Comparison of ENCODE assay signal across 32 cellular contexts in the genomic region with DNA sequence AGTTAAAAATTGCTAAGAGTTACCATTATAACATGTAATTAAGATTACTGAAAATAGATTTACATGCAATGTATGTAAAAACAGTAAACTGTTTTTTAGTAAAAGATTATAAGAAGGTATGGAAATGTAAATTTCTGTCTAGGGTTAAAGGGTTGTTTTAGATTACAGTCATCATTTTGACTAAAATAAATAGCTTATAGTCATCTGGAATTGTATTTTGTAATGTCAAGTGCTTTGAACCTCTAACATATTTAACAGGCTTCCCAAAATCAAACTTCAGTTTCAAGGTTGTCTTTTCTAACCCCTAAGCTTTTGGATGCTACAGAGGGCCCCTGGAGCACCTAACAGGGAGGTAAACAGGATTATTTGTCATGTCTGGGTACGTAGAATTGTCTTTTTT. TPM values are rescaled to one million over a fixed set of nuclear protein-coding genes. Genes with fewer than 3 reads are reported as not detected.
DNase-seq lines count a peak whose midpoint lies in the region; ATAC-seq, FAIRE-seq and TF ChIP-seq lines count a peak whose summit lies in the region.
"Had no signal": no experiment of that assay in that cellular context is flagged by ENCODE, and none has a peak within 500 bp of the region (broad histone marks: within the 10 kb centered on the region; RNA-seq: fewer than 3 reads in every experiment).

No MANE protein-coding gene starts in this region.

- H3K9me1 ChIP-seq in K562 (ENCODE audit: control insufficient read depth, insufficient read depth, low read length) = no peaks in the 10 kb centered on the region

- POLR2A ChIA-PET in HEK293 (lab: Yijun Ruan, JAX) (no interaction called here), K562 (lab: Yijun Ruan, JAX) (interaction anchor here (0.6 kb wide), 1 partner anchor 77 kb away, joined by 3 read pairs; no protein-coding TSS in a partner anchor)

- WGBS in K562 (ENCODE audit: insufficient coverage, low coverage, missing lambda C conversion rate) = 0% methylated on average over 1 of the region's 1 CpG

- no peaks in the 10 kb centered on the region for H4K20me1 ChIP-seq in K562 (replicated peaks; ENCODE audit: control insufficient read depth, insufficient read depth, low read length)
- H4K20me1 ChIP-seq: BLaER1; BLaER1 treated with 17β-estradiol and CSF1 and Interleukin-3, amounts not matched to agents 10 nM and 100 nM had no signal

- H3K4me2 ChIP-seq in K562 (ENCODE audit: insufficient read depth, low read length) = no peak overlapping the region
- H3K4me2 ChIP-seq: A549; BLaER1; BLaER1 treated with 17β-estradiol and CSF1 and Interleukin-3, amounts not matched to agents 10 nM and 100 nM had no signal

- no peaks in the 10 kb centered on the region for H3K36me3 ChIP-seq in HEK293 (ENCODE audit: control insufficient read depth in 2 of 2, insufficient read depth in 1 of 2, low read length in 2 of 2)
- no peaks in the 10 kb centered on the region for H3K36me3 ChIP-seq in K562 (ENCODE audit: control insufficient read depth, insufficient read depth, low read length)
- H3K36me3 ChIP-seq: BE2C, BLaER1 had no signal

- no peaks in the 10 kb centered on the region for H3K27me3 ChIP-seq in K562 (ENCODE audit: control insufficient read depth in 2 of 2, insufficient read depth in 2 of 2, low read length in 2 of 2)
- H3K27me3 ChIP-seq: BE2C; BLaER1; BLaER1 treated with 17β-estradiol and CSF1 and Interleukin-3, amounts not matched to agents 10 nM and 100 nM had no signal

- no peak overlapping the region for H3K9ac ChIP-seq in K562 (ENCODE audit: insufficient read depth in 1 of 2, low read depth in 2 of 2, low read length in 2 of 2)
- H3K9ac ChIP-seq: BLaER1; BLaER1 treated with 17β-estradiol and CSF1 and Interleukin-3, amounts not matched to agents 10 nM and 100 nM had no signal

- no peak overlapping the region for H3K4me3 ChIP-seq in HEK293 (ENCODE audit: low read depth, low read length)
- H3K4me3 ChIP-seq in K562 = no peak overlapping the region
- H3K4me3 ChIP-seq: A549; BLaER1; BLaER1 treated with 17β-estradiol and CSF1 and Interleukin-3, amounts not matched to agents 10 nM and 100 nM had no signal

- no peak overlapping the region for H2AFZ ChIP-seq in K562 (ENCODE audit: low read depth, low read length)

- FAIRE-seq in A204.1 (lab: Jason Lieb, UNC) (peak; percentile 88), K562 (lab: Jason Lieb, UNC) (no peak)
- FAIRE-seq: A549, D721Med had no signal

- H3K4me1 ChIP-seq in HEK293 (ENCODE audit: control insufficient read depth, insufficient read depth, low read length) (no peaks in the 10 kb centered on the region), K562 (replicated peaks in 1 of 2; ENCODE audit: control insufficient read depth in 2 of 2, insufficient read depth in 2 of 2, low read length in 2 of 2) (no peaks in the 10 kb centered on the region)
- H3K4me1 ChIP-seq: A549, BE2C, BLaER1, Caco-2 had no signal

- in situ Hi-C loops in K562 (cut with MboI) = no loop called here

- TF ChIP-seq POLR2A in K562 (conservative IDR thresholded peaks at IDR 0.05) = no peak

- no peak for ATAC-seq in K562
- ATAC-seq: A549; CD8-positive, alpha-beta T cell had no signal

- no peak for TF ChIP-seq RAD21 in K562 (CRISPR knock-in tag; conservative IDR thresholded peaks at IDR 0.05 in 1 of 2, IDR thresholded peaks at IDR 0.05 in 1 of 2)

- H3K27ac ChIP-seq in HEK293 (ENCODE audit: extremely low read depth, low read depth, low read length) (no peak overlapping the region), K562 (ENCODE audit: extremely low read depth, low read depth, low read length) (no peak overlapping the region)
- H3K27ac ChIP-seq: 22Rv1; A549; BLaER1; BLaER1 treated with 17β-estradiol and CSF1 and Interleukin-3, amounts not matched to agents 10 nM and 100 nM; C4-2B had no signal

- intact Hi-C loops in K562 (cut with micrococcal nuclease) = no loop called here

- no TSS peak for BruUV-seq in K562 (replicated peaks; lab: Mats Ljungman, UMichigan)

- H3K9me3 ChIP-seq in HEK293 (ENCODE audit: control insufficient read depth, insufficient read depth, low read depth, low read length) (no peaks in the 10 kb centered on the region), K562 (replicated peaks; ENCODE audit: control insufficient read depth, insufficient read depth, low read depth, low read length) (peaks cover 22% of the 10 kb centered on the region)

- CTCF ChIA-PET in HEK293 (lab: Yijun Ruan, JAX) (interaction anchor here (0.6 to 0.7 kb wide), 2 partner anchors 209 to 1297 kb away, joined by 3 read pairs; no protein-coding TSS in a partner anchor), K562 (lab: Yijun Ruan, JAX; ENCODE audit: low intra/inter-chr PET ratio) (no interaction called here)

- no peaks in the 10 kb centered on the region for H3K79me2 ChIP-seq in K562 (ENCODE audit: control insufficient read depth, insufficient read depth, low read length)

- no peak for DNase-seq in K562 (ENCODE audit: extremely low read depth in 1 of 4, low spot score in 3 of 4)
- DNase-seq in kidney tubule cell (ENCODE audit: low spot score) = no peak
- no peak for DNase-seq in UCSD-AML1 (lab: John Stamatoyannopoulos, UW; ENCODE audit: unreplicated experiment)
- DNase-seq in T-helper 9 cell = no peak
- DNase-seq: 8988T; ACHN; AML-193; BE2C; C1 segment of cervical spinal cord; Caco-2; Calu3; CD4-positive, alpha-beta memory T cell; CD4-positive, alpha-beta T cell; CD4-positive, CD25-positive, alpha-beta regulatory T cell; CD8-positive, alpha-beta memory T cell; CD8-positive, alpha-beta T cell; COR-L47; DMS 273 treated with DMSO at 0.1 percent for 48 hours; DMS153; DMS53; DMS79; DMS79 treated with DMSO at 0.1 percent for 48 hours; DND-41; EL had no signal

- TF ChIP-seq CTCF in HEK293 (tag by site-specific recombination; IDR thresholded peaks at IDR 0.05) = no peak
- TF ChIP-seq CTCF in K562 (IDR thresholded peaks at IDR 0.05 in 2 of 3, conservative IDR thresholded peaks at IDR 0.05 in 1 of 3; ENCODE audit: insufficient read depth in 2 of 3, low read depth in 1 of 3, low read length in 3 of 3) = no peak

- no peak for TF ChIP-seq EP300 in K562 (IDR thresholded peaks at IDR 0.05; ENCODE audit: low read length)

TF ChIP-seq in HEK293, 187 proteins besides CTCF, POLR2A, EP300 and RAD21:
- TF ChIP-seq ZNF433 (tag by site-specific recombination; IDR thresholded peaks at IDR 0.05; ENCODE audit: low read depth) = no peak
- TF ChIP-seq YY2 (tag by site-specific recombination; IDR thresholded peaks at IDR 0.05) = no peak
- TF ChIP-seq, protein P1, sequence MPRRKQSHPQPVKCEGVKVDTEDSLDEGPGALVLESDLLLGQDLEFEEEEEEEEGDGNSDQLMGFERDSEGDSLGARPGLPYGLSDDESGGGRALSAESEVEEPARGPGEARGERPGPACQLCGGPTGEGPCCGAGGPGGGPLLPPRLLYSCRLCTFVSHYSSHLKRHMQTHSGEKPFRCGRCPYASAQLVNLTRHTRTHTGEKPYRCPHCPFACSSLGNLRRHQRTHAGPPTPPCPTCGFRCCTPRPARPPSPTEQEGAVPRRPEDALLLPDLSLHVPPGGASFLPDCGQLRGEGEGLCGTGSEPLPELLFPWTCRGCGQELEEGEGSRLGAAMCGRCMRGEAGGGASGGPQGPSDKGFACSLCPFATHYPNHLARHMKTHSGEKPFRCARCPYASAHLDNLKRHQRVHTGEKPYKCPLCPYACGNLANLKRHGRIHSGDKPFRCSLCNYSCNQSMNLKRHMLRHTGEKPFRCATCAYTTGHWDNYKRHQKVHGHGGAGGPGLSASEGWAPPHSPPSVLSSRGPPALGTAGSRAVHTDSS (tag by site-specific recombination; IDR thresholded peaks at IDR 0.05) = no peak
- no peak for TF ChIP-seq ZNF121 (tag by site-specific recombination; IDR thresholded peaks at IDR 0.05)
- TF ChIP-seq SETDB1 (IDR thresholded peaks at IDR 0.05; ENCODE audit: insufficient read length, low read length) = peak; percentile 85
- no peak for TF ChIP-seq ZFP41 (tag by site-specific recombination; IDR thresholded peaks at IDR 0.05; ENCODE audit: borderline replicate concordance)

TF ChIP-seq in K562, 482 proteins besides CTCF, POLR2A, EP300 and RAD21 (continues in another document):
- no peak for TF ChIP-seq ZNF586 (CRISPR knock-in tag; conservative IDR thresholded peaks at IDR 0.05)
- peak in 1 of 2 experiments; percentile 78; a peak in 2 of 3 replicates for TF ChIP-seq CBX3 (IDR thresholded peaks at IDR 0.05; ENCODE audit: borderline replicate concordance in 1 of 2, low read length in 2 of 2)
- TF ChIP-seq POLR2H (tag; IDR thresholded peaks at IDR 0.05; ENCODE audit: low read depth) = 0 out of 2 replicates have a peak, but pooled peaks have one; percentile 26
- TF ChIP-seq XRCC3 (IDR thresholded peaks at IDR 0.05) = peak; percentile 76; the same call in 1 of the 2 replicates
- no peak for TF ChIP-seq TFAP4 (CRISPR knock-in tag; IDR thresholded peaks at IDR 0.05; ENCODE audit: borderline replicate concordance)

RNA-seq across cellular contexts. Expression of gene ZNF746, which starts 35.0 kb away (rescaled TPM):
- total RNA-seq in K562 (2011; cell fraction: chromatin; rRNA removed; ENCODE audit: low replicate concordance) = 47.9 and 50.2 TPM in 2 replicates
- 32.7 and 35.9 TPM in 2 replicates for total RNA-seq in K562 (2011; cell fraction: nucleolus; rRNA removed)
- 45.2 and 65.0 TPM in 2 replicates for total RNA-seq in K562 (2011; cell fraction: nucleoplasm; rRNA removed)
- total RNA-seq in K562 (2014; rRNA removed) (25.2 and 28.7 TPM in 2 replicates), K562 (2014; rRNA removed; fragmentation: Illumina TruSeq; extraction: Trizol) (7.7 and 8.8 TPM in 2 replicates), K562 (2015; rRNA removed; fragmentation: Illumina TruSeq; extraction: Trizol) (13.4 and 14.1 TPM in 2 replicates), K562 (2021) (30.7 and 31.6 TPM in 2 replicates)
- polyA plus RNA-seq in K562 (2011; rRNA removed) (7.3 and 12.6 TPM in 2 replicates), K562 (2014; fragmentation: Illumina TruSeq; extraction: Trizol) (13.3 and 17.9 TPM in 2 replicates), K562 (2014; fragmentation: Nextera tagmentation; extraction: Ambion mirVana) (1 to 10 TPM; 1.7 to 2.0 TPM), K562 (2014; rRNA removed) (15.3 and 18.9 TPM in 2 replicates)
- 9.1 and 13.7 TPM in 2 replicates for polyA plus RNA-seq in K562 (2011; cell fraction: cytosol; rRNA removed)
- polyA plus RNA-seq in K562 (2011; cell fraction: nucleus; rRNA removed) = 32.2 and 48.8 TPM in 2 replicates
- polyA plus RNA-seq in K562 (2012) = 16.6 and 19.9 TPM in 2 replicates
- polyA minus RNA-seq in K562 (2011; rRNA and poly(A)+ RNA removed) = 10.5 and 10.9 TPM in 2 replicates
- polyA minus RNA-seq in K562 (2011; cell fraction: cytosol; rRNA and poly(A)+ RNA removed) = 12.9 and 19.2 TPM in 2 replicates
- polyA minus RNA-seq in K562 (2011; cell fraction: nucleus; rRNA and poly(A)+ RNA removed) = 22.9 and 28.7 TPM in 2 replicates
